Comparison of ENCODE assay signal across 9 cellular contexts in the genomic region with DNA sequence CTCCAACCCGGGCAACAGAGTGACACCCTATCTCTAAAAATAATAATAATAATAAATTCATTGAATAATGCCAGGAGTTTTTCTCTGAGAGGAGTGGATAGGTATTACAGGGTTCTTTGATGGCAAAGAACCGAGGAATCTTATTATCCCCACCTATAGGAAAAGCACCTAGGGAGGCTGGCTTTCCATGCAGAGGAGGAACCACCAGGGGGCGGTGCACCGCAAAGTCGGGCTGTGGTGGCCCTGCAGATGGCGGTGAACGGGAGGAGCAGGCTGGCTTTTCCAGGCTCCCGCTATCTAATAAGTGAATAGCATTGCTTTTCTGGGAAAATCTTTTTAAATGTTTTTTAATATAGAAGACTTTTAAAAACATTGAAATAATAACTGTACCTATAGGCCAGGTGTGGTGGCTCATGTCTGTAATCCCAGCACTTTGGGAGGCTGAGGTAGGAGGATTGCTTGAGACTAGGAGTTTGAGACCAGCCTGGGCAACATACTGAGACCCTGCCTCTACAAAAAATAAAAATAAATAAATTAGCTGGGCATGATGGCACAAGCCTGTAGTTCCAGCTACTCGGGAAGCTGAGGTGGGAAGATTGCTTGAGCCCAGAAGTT.
DNase-seq lines count a peak whose midpoint lies in the region; ATAC-seq, FAIRE-seq and TF ChIP-seq lines count a peak whose summit lies in the region.
"Had no signal": no experiment of that assay in that cellular context is flagged by ENCODE, and none has a peak within 500 bp of the region (broad histone marks: within the 10 kb centered on the region; RNA-seq: fewer than 3 reads in every experiment).

No MANE protein-coding gene starts in this region.

- H3K4me1 ChIP-seq in breast epithelium (no peaks in the 10 kb centered on the region), fibroblast of lung (ENCODE audit: control insufficient read depth, extremely low read depth, insufficient read depth, low read length) (no peaks in the 10 kb centered on the region), small intestine (ENCODE audit: control insufficient read depth in 2 of 2, insufficient read depth in 1 of 2, low read depth in 1 of 2, low read length in 1 of 2) (no peaks in the 10 kb centered on the region)

- DNase-seq in MCF 10A (ENCODE audit: unreplicated experiment) = peak; percentile 42
- DNase-seq in breast epithelium (ENCODE audit: low spot score in 2 of 2) = no peak
- peak; percentile 55 for DNase-seq in SW480 (ENCODE audit: low spot score)
- peak; percentile 1 to 9 for DNase-seq in fibroblast of lung (ENCODE audit: low read depth in 2 of 2)
- peak; percentile 26 for DNase-seq in small intestine
- DNase-seq in T-helper 2 cell treated with Interferon-gamma antibody and Interleukin-4, amounts not matched to agents 5 μg/mL and 100 μg/mL, for 36 hours (ENCODE audit: low spot score) = no peak

- H3K36me3 ChIP-seq in breast epithelium = no peaks in the 10 kb centered on the region
- no peaks in the 10 kb centered on the region for H3K36me3 ChIP-seq in fibroblast of lung (ENCODE audit: control insufficient read depth, insufficient read depth, low read length)
- H3K36me3 ChIP-seq in small intestine (ENCODE audit: control insufficient read depth in 2 of 2, insufficient read depth in 2 of 2, low read length in 2 of 2) = no peaks in the 10 kb centered on the region

- TF ChIP-seq CTCF in MCF 10A (IDR thresholded peaks at IDR 0.05; ENCODE audit: unreplicated experiment) (peak; percentile 68), breast epithelium (IDR thresholded peaks at IDR 0.05) (no peak), fibroblast of lung (conservative IDR thresholded peaks at IDR 0.05 in 1 of 2, IDR thresholded peaks at IDR 0.05 in 1 of 2; ENCODE audit: low read depth in 1 of 2, low read length in 2 of 2) (peak; percentile 20 to 44)

- no peak overlapping the region for H3K27ac Mint-ChIP-seq in MCF 10A (ENCODE audit: low read depth, unreplicated experiment)
- no peak overlapping the region for H3K27ac Mint-ChIP-seq in T-helper 2 cell treated with Interferon-gamma antibody and Interleukin-4, amounts not matched to agents 5 μg/mL and 100 μg/mL, for 36 hours

- intact Hi-C loops in MCF 10A (cut with micrococcal nuclease) = loop anchor here (2.0 kb wide), 1 partner anchor 222 kb away; no protein-coding TSS in a partner anchor
- intact Hi-C loops in breast epithelium (cut with DNase I; ENCODE audit: low total_unique reads) = no loop called here

- no peaks in the 10 kb centered on the region for H3K27me3 Mint-ChIP-seq in MCF 10A (ENCODE audit: insufficient read depth, unreplicated experiment)
- H3K27me3 Mint-ChIP-seq in T-helper 2 cell treated with Interferon-gamma antibody and Interleukin-4, amounts not matched to agents 5 μg/mL and 100 μg/mL, for 36 hours (ENCODE audit: low read depth) = no peaks in the 10 kb centered on the region
- H3K27me3 Mint-ChIP-seq: brain had no signal

- H3K27me3 ChIP-seq in breast epithelium (no peaks in the 10 kb centered on the region), fibroblast of lung (ENCODE audit: control insufficient read depth, insufficient read depth, low read length) (no peaks in the 10 kb centered on the region), small intestine (ENCODE audit: control insufficient read depth in 2 of 2, insufficient read depth in 2 of 2, low read length in 2 of 2) (no peaks in the 10 kb centered on the region)

- H3K36me3 Mint-ChIP-seq in MCF 10A (ENCODE audit: insufficient read depth, unreplicated experiment) = no peaks in the 10 kb centered on the region
- no peaks in the 10 kb centered on the region for H3K36me3 Mint-ChIP-seq in T-helper 2 cell treated with Interferon-gamma antibody and Interleukin-4, amounts not matched to agents 5 μg/mL and 100 μg/mL, for 36 hours (ENCODE audit: low read depth)
- H3K36me3 Mint-ChIP-seq: brain had no signal

- H3K79me2 ChIP-seq in fibroblast of lung (ENCODE audit: control insufficient read depth, insufficient read depth, low read length) = no peaks in the 10 kb centered on the region

- no peak overlapping the region for H3K27ac ChIP-seq in breast epithelium
- no peak overlapping the region for H3K27ac ChIP-seq in fibroblast of lung (ENCODE audit: insufficient read depth, low read length)
- H3K27ac ChIP-seq in small intestine (ENCODE audit: low read depth in 1 of 2, low read length in 1 of 2) = no peak overlapping the region

- no peak overlapping the region for H3K4me3 Mint-ChIP-seq in MCF 10A (ENCODE audit: unreplicated experiment)
- no peak overlapping the region for H3K4me3 Mint-ChIP-seq in T-helper 2 cell treated with Interferon-gamma antibody and Interleukin-4, amounts not matched to agents 5 μg/mL and 100 μg/mL, for 36 hours
- H3K4me3 Mint-ChIP-seq: brain had no signal

- CTCF ChIA-PET in MCF 10A (lab: Yijun Ruan, JAX) = interaction anchor here (0.5 to 1.0 kb wide), 5 partner anchors 9 to 217 kb away, joined by 3 to 6 read pairs (median 3); no protein-coding TSS in a partner anchor

- H3K4me3 ChIP-seq in breast epithelium (no peak overlapping the region), fibroblast of lung (replicated peaks in 1 of 4; ENCODE audit: control extremely low read depth in 1 of 4, insufficient read depth in 1 of 4, low read depth in 3 of 4, low read length in 4 of 4) (no peak overlapping the region), small intestine (ENCODE audit: low read depth in 1 of 2, low read length in 2 of 2) (no peak overlapping the region)

- no peak for FAIRE-seq in small intestine (lab: Jason Lieb, UNC)

- no peak overlapping the region for H2AFZ ChIP-seq in fibroblast of lung (ENCODE audit: low read length)

- WGBS in small intestine, 3 donors = 60 to 78% (median 67%) methylated on average over 9 of the region's 9 CpGs

- peaks cover 3% of the 10 kb centered on the region for H3K4me1 Mint-ChIP-seq in MCF 10A (ENCODE audit: insufficient read depth, unreplicated experiment)
- no peaks in the 10 kb centered on the region for H3K4me1 Mint-ChIP-seq in T-helper 2 cell treated with Interferon-gamma antibody and Interleukin-4, amounts not matched to agents 5 μg/mL and 100 μg/mL, for 36 hours (ENCODE audit: low read depth)

- no peaks in the 10 kb centered on the region for H4K20me1 ChIP-seq in fibroblast of lung (ENCODE audit: control insufficient read depth, extremely low read depth, insufficient read depth, low read length)

- ATAC-seq in HG03025 (IDR thresholded peaks at IDR 0.05; ENCODE audit: low FRiP score, unreplicated experiment) (peak; percentile 77), GM18873 (IDR thresholded peaks at IDR 0.05; ENCODE audit: low FRiP score, unreplicated experiment) (no peak)

- no peak overlapping the region for H3K4me2 ChIP-seq in fibroblast of lung (ENCODE audit: extremely low read depth, insufficient read depth, low read length)

- H3K9me3 Mint-ChIP-seq in MCF 10A (ENCODE audit: unreplicated experiment) = no peaks in the 10 kb centered on the region
- H3K9me3 Mint-ChIP-seq in T-helper 2 cell treated with Interferon-gamma antibody and Interleukin-4, amounts not matched to agents 5 μg/mL and 100 μg/mL, for 36 hours = no peaks in the 10 kb centered on the region

- no peak for TF ChIP-seq POLR2A in breast epithelium (IDR thresholded peaks at IDR 0.05)

- H3K9ac ChIP-seq in fibroblast of lung (ENCODE audit: insufficient read depth, low read length) = no peak overlapping the region

- no TSS peak for BruUV-seq in MCF 10A (replicated peaks; lab: Mats Ljungman, UMichigan)

- H3K9me3 ChIP-seq in breast epithelium (no peaks in the 10 kb centered on the region), fibroblast of lung (ENCODE audit: control insufficient read depth, insufficient read depth, low read depth, low read length) (no peaks in the 10 kb centered on the region), small intestine (ENCODE audit: control insufficient read depth, low read depth) (no peaks in the 10 kb centered on the region)

- POLR2A ChIA-PET in MCF 10A (lab: Yijun Ruan, JAX) = interaction anchor here (1.2 to 1.4 kb wide), 2 partner anchors 9 to 10 kb away, joined by 4 read pairs; no protein-coding TSS in a partner anchor

Comparison
In these comparisons a context has a peak if more than half of its experiments do, and no peak if none do; other contexts are left out.
1. DNase-seq: peak in MCF 10A (single experiment), SW480 (single experiment), fibroblast of lung (2 of 2) and small intestine (single experiment); none in breast epithelium (0 of 2) and T-helper 2 cell treated with Interferon-gamma antibody and Interleukin-4, amounts not matched to agents 5 μg/mL and 100 μg/mL, for 36 hours (single experiment).
2. CTCF ChIP-seq: peak in MCF 10A (single experiment) and fibroblast of lung (2 of 2); none in breast epithelium (0 of 3).